ENCODE assay signal across 15 cellular contexts in the genomic region with DNA sequence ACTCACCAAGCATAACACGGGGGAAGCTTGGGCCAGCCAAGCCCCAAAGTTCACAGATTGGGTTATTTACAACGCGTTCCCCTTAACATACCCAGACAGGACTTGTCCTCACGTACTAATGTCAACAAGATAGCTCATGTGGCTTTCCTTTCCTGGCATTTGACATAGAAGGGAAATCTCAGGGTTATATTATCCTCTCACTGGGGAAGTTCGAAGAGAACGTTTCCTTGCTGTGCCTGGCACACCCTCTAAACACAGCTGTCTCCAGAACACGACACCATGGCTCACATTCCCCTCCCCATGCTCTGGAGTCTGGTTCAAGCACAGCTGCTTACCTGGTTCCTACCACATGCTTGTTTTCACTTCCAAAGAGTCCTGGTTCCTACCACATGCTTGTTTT. TPM values are rescaled to one million over a fixed set of nuclear protein-coding genes. Genes with fewer than 3 reads are reported as not detected.
A peak's percentile ranks its signal among the peaks of the same experiment; 100 is the strongest.
DNase-seq lines count a peak whose midpoint lies in the region; ATAC-seq and TF ChIP-seq lines count a peak whose summit lies in the region.
"Had no signal": no experiment of that assay in that cellular context is flagged by ENCODE, and none has a peak within 500 bp of the region (broad histone marks: within the 10 kb centered on the region; RNA-seq: fewer than 3 reads in every experiment).

No MANE protein-coding gene starts in this region.

- H3K9me3 ChIP-seq in PC-3 (ENCODE audit: low read length) (no peaks in the 10 kb centered on the region), testis (no peaks in the 10 kb centered on the region)

- H3K27ac ChIP-seq in PC-3 (ENCODE audit: low read length): no peak overlapping the region
- H3K27ac ChIP-seq in testis: no peak overlapping the region
- H3K27ac ChIP-seq: cardiac muscle cell, left lung had no signal

- no peaks in the 10 kb centered on the region for H3K36me3 Mint-ChIP-seq in stimulated activated naive B cell treated with anti-CD40 and anti-IgM and Interleukin-4, amounts not matched to agents 10 μg/mL and 1 μg/mL and 100 μg/mL, for 72 hours

- H3K9me2 ChIP-seq in PC-3 (replicated peaks; ENCODE audit: low read length): no peaks in the 10 kb centered on the region

- WGBS in testis, 2 donors: 34 to 38% methylated on average over 7 of the region's 7 CpGs

- DNase-seq in Right ventricle myocardium superior (no peak), Right ventricle myocardium inferior (ENCODE audit: missing footprints) (no peak), PC-3 (no peak), left kidney (ENCODE audit: low read depth, low spot score) (peak; percentile 69), testis (no peak), middle frontal gyrus (ENCODE audit: extremely low spot score, low spot score) (no peak)
- no peak for DNase-seq in stimulated activated naive B cell treated with anti-CD40 and anti-IgM and Interleukin-4, amounts not matched to agents 10 μg/mL and 1 μg/mL and 100 μg/mL, for 72 hours
- DNase-seq: ACHN; activated naive CD4-positive, alpha-beta T cell treated with anti-CD3 and anti-CD28 coated beads, Interleukin-2, amount 50 U/mL, for 16 hours; DMS79 treated with DMSO at 0.1 percent for 48 hours; glutamatergic neuron; left lung; NCI-H1436 treated with DMSO at 0.1 percent for 48 hours had no signal

- no TSS peak for BruUV-seq in PC-3 (replicated peaks; lab: Mats Ljungman, UMichigan)

- intact Hi-C loops in Right ventricle myocardium superior (cut with DNase I) (no loop called here), Right ventricle myocardium inferior (cut with DNase I) (no loop called here), PC-3 (cut with micrococcal nuclease) (no loop called here), testis (cut with DNase I; ENCODE audit: low total_unique reads) (no loop called here)

- TF ChIP-seq CTCF in PC-3 (conservative IDR thresholded peaks at IDR 0.05; ENCODE audit: low read depth, low read length): no peak
- TF ChIP-seq CTCF in testis (IDR thresholded peaks at IDR 0.05): no peak

- no peaks in the 10 kb centered on the region for H3K79me2 ChIP-seq in PC-3 (ENCODE audit: low read length)

- CTCF ChIA-PET in PC-3 (lab: Charles Lee): no interaction called here

- ATAC-seq in Right ventricle myocardium superior (ENCODE audit: poor library complexity) (peak; percentile 51), Right ventricle myocardium inferior (no peak), PC-3 (no peak), GM19455 (IDR thresholded peaks at IDR 0.05; ENCODE audit: unreplicated experiment) (no peak)
- ATAC-seq in stimulated activated naive B cell treated with anti-CD40 and anti-IgM and Interleukin-4, amounts not matched to agents 10 μg/mL and 1 μg/mL and 100 μg/mL, for 72 hours (replicated peaks): peak; percentile 29 to 33
- ATAC-seq: left lung had no signal

- H3K27me3 ChIP-seq in PC-3 (ENCODE audit: low read length) (no peaks in the 10 kb centered on the region), testis (no peaks in the 10 kb centered on the region)
- H3K27me3 ChIP-seq: cardiac muscle cell, left lung had no signal

- peaks cover 0 to 5% of the 10 kb centered on the region in 2 donors for H3K27me3 Mint-ChIP-seq in stimulated activated naive B cell treated with anti-CD40 and anti-IgM and Interleukin-4, amounts not matched to agents 10 μg/mL and 1 μg/mL and 100 μg/mL, for 72 hours

- H3K36me3 ChIP-seq in PC-3 (ENCODE audit: low read depth, low read length): no peaks in the 10 kb centered on the region
- H3K36me3 ChIP-seq in testis (ENCODE audit: low read depth, missing control alignments): no peaks in the 10 kb centered on the region
- H3K36me3 ChIP-seq: cardiac muscle cell, left lung had no signal

- no peak overlapping the region for H3K4me3 ChIP-seq in PC-3 (ENCODE audit: low read length)
- H3K4me3 ChIP-seq in testis: no peak overlapping the region
- H3K4me3 ChIP-seq: cardiac muscle cell, left lung had no signal

- H3F3A ChIP-seq in PC-3 (ENCODE audit: low read length, unreplicated experiment): no peaks in the 10 kb centered on the region

- POLR2A ChIA-PET in PC-3 (lab: Charles Lee; ENCODE audit: unreplicated experiment): no interaction called here

- H2AFZ ChIP-seq in PC-3 (ENCODE audit: low read length): peak overlapping the region; percentile 11; the same call in 1 of the 2 replicates

- H3K4me1 ChIP-seq in PC-3 (ENCODE audit: insufficient read depth, low read length) (no peaks in the 10 kb centered on the region), testis (no peaks in the 10 kb centered on the region)
- H3K4me1 ChIP-seq: left lung had no signal

- no peak overlapping the region for H3K4me2 ChIP-seq in PC-3 (ENCODE audit: low read length)

- H4K20me1 ChIP-seq in PC-3 (ENCODE audit: low read length): no peaks in the 10 kb centered on the region

- H3K4me1 Mint-ChIP-seq in stimulated activated naive B cell treated with anti-CD40 and anti-IgM and Interleukin-4, amounts not matched to agents 10 μg/mL and 1 μg/mL and 100 μg/mL, for 72 hours: peaks cover 3 to 8% of the 10 kb centered on the region in 2 donors

- H3K9ac ChIP-seq in PC-3 (ENCODE audit: low read length): no peak overlapping the region

- no peak for TF ChIP-seq POLR2A in testis (IDR thresholded peaks at IDR 0.05)

- H3K27ac Mint-ChIP-seq in stimulated activated naive B cell treated with anti-CD40 and anti-IgM and Interleukin-4, amounts not matched to agents 10 μg/mL and 1 μg/mL and 100 μg/mL, for 72 hours: no peak overlapping the region

- no peak overlapping the region for H3K4me3 Mint-ChIP-seq in stimulated activated naive B cell treated with anti-CD40 and anti-IgM and Interleukin-4, amounts not matched to agents 10 μg/mL and 1 μg/mL and 100 μg/mL, for 72 hours

- H3K9me3 Mint-ChIP-seq in stimulated activated naive B cell treated with anti-CD40 and anti-IgM and Interleukin-4, amounts not matched to agents 10 μg/mL and 1 μg/mL and 100 μg/mL, for 72 hours: peaks cover 3% of the 10 kb centered on the region in 2 donors

RNA-seq across cellular contexts. Expression of a gene that starts 46.8 kb away (rescaled TPM):
- total RNA-seq in Right ventricle myocardium superior (4.9 TPM), Right ventricle myocardium inferior (6.0 TPM), PC-3 (2014; rRNA removed) (46.4 and 54.6 TPM in 2 replicates), testis (10 to 100 TPM; 10.5 to 11.3 TPM)
- 10.2 TPM for polyA plus RNA-seq in testis (ENCODE audit: insufficient read depth, low read depth, low replicate concordance)

Comparison
In these comparisons a context has a peak if more than half of its experiments do, and no peak if none do; other contexts are left out.
1. ATAC-seq: peak in Right ventricle myocardium superior (single experiment) and stimulated activated naive B cell treated with anti-CD40 and anti-IgM and Interleukin-4, amounts not matched to agents 10 μg/mL and 1 μg/mL and 100 μg/mL, for 72 hours (2 of 2); none in Right ventricle myocardium inferior (single experiment), PC-3 (single experiment) and GM19455 (single experiment).